In the genomic region with DNA sequence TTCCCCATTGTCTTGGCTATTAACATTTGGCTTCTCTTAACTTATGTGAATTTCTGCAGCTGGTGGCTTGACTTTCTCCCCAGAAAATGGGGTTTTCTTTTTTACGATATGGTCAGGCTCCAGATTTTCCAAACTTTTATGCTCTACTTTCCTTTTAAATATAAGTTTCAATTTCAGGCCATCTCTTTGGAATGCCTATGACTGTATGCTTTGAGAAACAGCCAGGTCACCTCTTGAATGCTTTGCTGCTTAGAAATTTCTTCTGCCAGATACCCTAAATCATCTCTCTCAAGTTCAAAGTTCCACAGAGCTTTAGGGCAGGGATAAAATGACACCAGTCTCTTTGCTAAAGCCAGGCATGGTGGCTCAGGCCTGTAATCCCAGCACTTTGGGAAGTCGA, we compare ENCODE assay signal across 7 cellular contexts.
"Had no signal": no experiment of that assay in that cellular context is flagged by ENCODE, and none has a peak within 500 bp of the region (broad histone marks: within the 10 kb centered on the region; RNA-seq: fewer than 3 reads in every experiment).

No MANE protein-coding gene starts in this region.

- H3K4me3 ChIP-seq: K562 had no signal

- ATAC-seq: K562 had no signal

- FAIRE-seq: HTR-8/SVneo, K562 had no signal

- H3K27ac ChIP-seq: HL-60, KMS-11 had no signal

- H3K4me2 ChIP-seq: KMS-11 had no signal

- H3K9ac ChIP-seq: KMS-11 had no signal

- DNase-seq: IMR-90, KBM-7, KG1 had no signal
